Comparison of ENCODE assay signal across 29 cellular contexts in genomic region chr4:39201963-39202362, GRCh38.
"Had no signal": no experiment of that assay in that cellular context is flagged by ENCODE, and none has a peak within 500 bp of the region (broad histone marks: within the 10 kb centered on the region; RNA-seq: fewer than 3 reads in every experiment).

No MANE protein-coding gene starts in this region.

- H3K27me3 ChIP-seq: neutrophil, right lobe of liver, sigmoid colon, stomach, thyroid gland, tibial nerve, upper lobe of left lung, vagina had no signal

- H3K4me3 ChIP-seq: psoas muscle, right lobe of liver, sigmoid colon, stomach, thoracic aorta, thyroid gland, tibial nerve, upper lobe of left lung, vagina had no signal

- H3K27me3 Mint-ChIP-seq: natural killer cell treated with Interleukin-12 subunit alpha and Interleukin-12 subunit beta and Interleukin-15 and Interleukin-18, amount 100 ng/mL, for 72 hours; progenitor cell of endocrine pancreas; stimulated activated naive B cell treated with anti-CD40 and anti-IgM and Interleukin-4, amounts not matched to agents 10 μg/mL and 1 μg/mL and 100 μg/mL, for 72 hours; stimulated activated naive CD8-positive, alpha-beta T cell treated with anti-CD3 and anti-CD28 coated beads, Interleukin-15, Interleukin-2, amounts not matched to agents 100 ng/mL and 50 ng/mL, for 24 hours had no signal

- H3K27ac Mint-ChIP-seq: natural killer cell treated with Interleukin-12 subunit alpha and Interleukin-12 subunit beta and Interleukin-15 and Interleukin-18, amount 100 ng/mL, for 72 hours; nephron progenitor cell; progenitor cell of endocrine pancreas; stimulated activated effector memory CD8-positive, alpha-beta T cell treated with anti-CD3 and anti-CD28 coated beads, Interleukin-12 subunit alpha, Interleukin-12 subunit beta, amount 100 ng/mL, for 72 hours; stimulated activated naive B cell treated with anti-CD40 and anti-IgM and Interleukin-4, amounts not matched to agents 10 μg/mL and 1 μg/mL and 100 μg/mL, for 72 hours; stimulated activated naive CD8-positive, alpha-beta T cell treated with anti-CD3 and anti-CD28 coated beads, Interleukin-15, Interleukin-2, amounts not matched to agents 100 ng/mL and 50 ng/mL, for 24 hours had no signal

- H3K4me3 Mint-ChIP-seq: natural killer cell treated with Interleukin-12 subunit alpha and Interleukin-12 subunit beta and Interleukin-15 and Interleukin-18, amount 100 ng/mL, for 72 hours; nephron progenitor cell; neural crest cell; stimulated activated effector memory CD8-positive, alpha-beta T cell treated with anti-CD3 and anti-CD28 coated beads, Interleukin-12 subunit alpha, Interleukin-12 subunit beta, amount 100 ng/mL, for 72 hours; stimulated activated naive B cell treated with anti-CD40 and anti-IgM and Interleukin-4, amounts not matched to agents 10 μg/mL and 1 μg/mL and 100 μg/mL, for 72 hours; stimulated activated naive CD8-positive, alpha-beta T cell treated with anti-CD3 and anti-CD28 coated beads, Interleukin-15, Interleukin-2, amounts not matched to agents 100 ng/mL and 50 ng/mL, for 24 hours had no signal

- H3K4me1 ChIP-seq: parathyroid adenoma, psoas muscle, sigmoid colon, thyroid gland, tibial nerve, vagina had no signal

- FAIRE-seq: small intestine, urothelium cell line had no signal

- H3K9ac ChIP-seq: parathyroid adenoma had no signal

- H3K4me1 Mint-ChIP-seq: nephron progenitor cell; neural crest cell; stimulated activated effector memory CD8-positive, alpha-beta T cell treated with anti-CD3 and anti-CD28 coated beads, Interleukin-12 subunit alpha, Interleukin-12 subunit beta, amount 100 ng/mL, for 72 hours; stimulated activated naive B cell treated with anti-CD40 and anti-IgM and Interleukin-4, amounts not matched to agents 10 μg/mL and 1 μg/mL and 100 μg/mL, for 72 hours had no signal

- H3K9me3 Mint-ChIP-seq: natural killer cell treated with Interleukin-12 subunit alpha and Interleukin-12 subunit beta and Interleukin-15 and Interleukin-18, amount 100 ng/mL, for 72 hours; stimulated activated effector memory CD8-positive, alpha-beta T cell treated with anti-CD3 and anti-CD28 coated beads, Interleukin-12 subunit alpha, Interleukin-12 subunit beta, amount 100 ng/mL, for 72 hours; stimulated activated naive CD8-positive, alpha-beta T cell treated with anti-CD3 and anti-CD28 coated beads, Interleukin-15, Interleukin-2, amounts not matched to agents 100 ng/mL and 50 ng/mL, for 24 hours had no signal

- H3K36me3 ChIP-seq: neutrophil had no signal

- H3K9me3 ChIP-seq: neutrophil, psoas muscle, right lobe of liver, sigmoid colon, stomach, thoracic aorta, thyroid gland, upper lobe of left lung, vagina had no signal

- DNase-seq: nephron progenitor cell; nucleus accumbens; posterior cingulate gyrus; psoas muscle; right cardiac atrium; right lobe of liver; sigmoid colon; small intestine; stimulated activated CD4-positive, alpha-beta T cell treated with anti-CD3 and anti-CD28 coated beads, Interleukin-15, amount 100 ng/mL, for 24 hours; stimulated activated CD4-positive, alpha-beta T cell treated with anti-CD3 and anti-CD28 coated beads, Interleukin-2, amount 100 ng/mL, for 24 hours; stimulated activated CD4-positive, alpha-beta T cell treated with anti-CD3 and anti-CD28 coated beads, Interleukin-2, amount 100 ng/mL, for 48 hours; stimulated activated CD4-positive, alpha-beta T cell treated with anti-CD3 and anti-CD28 coated beads, Interleukin-4, amount 100 ng/mL, for 24 hours; stimulated activated naive B cell treated with anti-CD40 and anti-IgM and Interleukin-4, amounts not matched to agents 10 μg/mL and 1 μg/mL and 100 μg/mL, for 72 hours; stimulated activated naive CD4-positive, alpha-beta T cell treated with Interleukin-2 at 50 U/mL for 16 hours; stomach; thyroid gland; trophoblast cell; upper lobe of left lung had no signal
